ENCODE assay signal across 12 cellular contexts in genomic region chr6:20024316-20024673, GRCh38.
A peak's percentile ranks its signal among the peaks of the same experiment; 100 is the strongest.
DNase-seq lines count a peak whose midpoint lies in the region; ATAC-seq and TF ChIP-seq lines count a peak whose summit lies in the region.
"Had no signal": no experiment of that assay in that cellular context is flagged by ENCODE, and none has a peak within 500 bp of the region (broad histone marks: within the 10 kb centered on the region; RNA-seq: fewer than 3 reads in every experiment).

No MANE protein-coding gene starts in this region.

- peak overlapping the region; percentile 70 for H3K4me3 Mint-ChIP-seq in stimulated activated naive CD8-positive, alpha-beta T cell treated with anti-CD3 and anti-CD28 coated beads, Interleukin-15, Interleukin-2, amounts not matched to agents 100 ng/mL and 50 ng/mL, for 24 hours
- H3K4me3 Mint-ChIP-seq in activated T-helper 1 cell treated with anti-CD3 and anti-CD28 coated beads, Interleukin-12 subunit alpha, Interleukin-12 subunit beta, Interleukin-2, Interleukin-4 antibody, amounts not matched to agents 30 ng/mL and 10 ng/mL and 1 ng/mL, durations not matched to agents 14 hours and 24 hours and 36 hours, result peak overlapping the region; percentile 76
- no peak overlapping the region for H3K4me3 Mint-ChIP-seq in neural progenitor cell

- no peaks in the 10 kb centered on the region for H3K79me2 ChIP-seq in neural progenitor cell (ENCODE audit: low read depth)

- H2AFZ ChIP-seq in neural progenitor cell (replicated peaks), result no peak overlapping the region

- H3F3A ChIP-seq in neural progenitor cell (ENCODE audit: low read depth), result no peaks in the 10 kb centered on the region

- H3K36me3 Mint-ChIP-seq in stimulated activated naive CD8-positive, alpha-beta T cell treated with anti-CD3 and anti-CD28 coated beads, Interleukin-15, Interleukin-2, amounts not matched to agents 100 ng/mL and 50 ng/mL, for 24 hours (ENCODE audit: low read depth), result no peaks in the 10 kb centered on the region
- no peaks in the 10 kb centered on the region for H3K36me3 Mint-ChIP-seq in activated T-helper 1 cell treated with anti-CD3 and anti-CD28 coated beads, Interleukin-12 subunit alpha, Interleukin-12 subunit beta, Interleukin-2, Interleukin-4 antibody, amounts not matched to agents 30 ng/mL and 10 ng/mL and 1 ng/mL, durations not matched to agents 14 hours and 24 hours and 36 hours (ENCODE audit: low read depth)
- no peaks in the 10 kb centered on the region for H3K36me3 Mint-ChIP-seq in neural progenitor cell

- no peak overlapping the region for H3K27ac ChIP-seq in neural progenitor cell
- H3K27ac ChIP-seq: foreskin keratinocyte had no signal

- no peak overlapping the region for H3K9ac ChIP-seq in neural progenitor cell

- H3K4me1 Mint-ChIP-seq in stimulated activated naive CD8-positive, alpha-beta T cell treated with anti-CD3 and anti-CD28 coated beads, Interleukin-15, Interleukin-2, amounts not matched to agents 100 ng/mL and 50 ng/mL, for 24 hours (ENCODE audit: low read depth), result peaks cover 25% of the 10 kb centered on the region
- peaks cover 18% of the 10 kb centered on the region for H3K4me1 Mint-ChIP-seq in activated T-helper 1 cell treated with anti-CD3 and anti-CD28 coated beads, Interleukin-12 subunit alpha, Interleukin-12 subunit beta, Interleukin-2, Interleukin-4 antibody, amounts not matched to agents 30 ng/mL and 10 ng/mL and 1 ng/mL, durations not matched to agents 14 hours and 24 hours and 36 hours (ENCODE audit: low read depth)
- peaks cover 5% of the 10 kb centered on the region for H3K4me1 Mint-ChIP-seq in neural progenitor cell

- H3K9me3 ChIP-seq in neural progenitor cell (ENCODE audit: low read depth), result no peaks in the 10 kb centered on the region

- DNase-seq in stimulated activated naive CD8-positive, alpha-beta T cell treated with anti-CD3 and anti-CD28 coated beads, Interleukin-15, Interleukin-2, amounts not matched to agents 100 U/mL and 50 U/mL, for 24 hours, result no peak
- DNase-seq in activated T-helper 1 cell treated with anti-CD3 and anti-CD28 coated beads, Interleukin-12 subunit alpha, Interleukin-12 subunit beta, Interleukin-2, Interleukin-4 antibody, amounts not matched to agents 30 ng/mL and 10 ng/mL and 1 ng/mL, durations not matched to agents 14 hours and 24 hours and 36 hours (ENCODE audit: low spot score), result no peak
- DNase-seq in H4 (ENCODE audit: low spot score) (no peak), NCI-H1048 (lab: John Stamatoyannopoulos, UW) (no peak), NCI-H187 (lab: John Stamatoyannopoulos, UW) (no peak), neural progenitor cell (ENCODE audit: low spot score) (no peak)
- DNase-seq: aorta, foreskin keratinocyte, NCI-H2107 had no signal

- no peak for ATAC-seq in stimulated activated naive CD8-positive, alpha-beta T cell treated with anti-CD3 and anti-CD28 coated beads, Interleukin-15, Interleukin-2, amounts not matched to agents 100 U/mL and 50 U/mL, for 24 hours
- peak; percentile 8 for ATAC-seq in HG03039 (IDR thresholded peaks at IDR 0.05; ENCODE audit: unreplicated experiment)
- ATAC-seq: foreskin keratinocyte had no signal

- H3K4me1 ChIP-seq in neural progenitor cell, result no peaks in the 10 kb centered on the region
- H3K4me1 ChIP-seq: foreskin keratinocyte had no signal

- intact Hi-C loops in activated T-helper 1 cell treated with anti-CD3 and anti-CD28 coated beads, Interleukin-12 subunit alpha, Interleukin-12 subunit beta, Interleukin-2, Interleukin-4 antibody, amounts not matched to agents 30 ng/mL and 10 ng/mL and 1 ng/mL, durations not matched to agents 14 hours and 24 hours and 36 hours (cut with micrococcal nuclease), result no loop called here

- peaks cover 48% of the 10 kb centered on the region for H3K27me3 Mint-ChIP-seq in stimulated activated naive CD8-positive, alpha-beta T cell treated with anti-CD3 and anti-CD28 coated beads, Interleukin-15, Interleukin-2, amounts not matched to agents 100 ng/mL and 50 ng/mL, for 24 hours
- peaks cover 29% of the 10 kb centered on the region for H3K27me3 Mint-ChIP-seq in activated T-helper 1 cell treated with anti-CD3 and anti-CD28 coated beads, Interleukin-12 subunit alpha, Interleukin-12 subunit beta, Interleukin-2, Interleukin-4 antibody, amounts not matched to agents 30 ng/mL and 10 ng/mL and 1 ng/mL, durations not matched to agents 14 hours and 24 hours and 36 hours (ENCODE audit: insufficient read depth)
- H3K27me3 Mint-ChIP-seq in neural progenitor cell (ENCODE audit: insufficient read depth, low read depth), result peaks cover 3% of the 10 kb centered on the region

- peaks cover 4% of the 10 kb centered on the region for H3K9me3 Mint-ChIP-seq in stimulated activated naive CD8-positive, alpha-beta T cell treated with anti-CD3 and anti-CD28 coated beads, Interleukin-15, Interleukin-2, amounts not matched to agents 100 ng/mL and 50 ng/mL, for 24 hours
- no peaks in the 10 kb centered on the region for H3K9me3 Mint-ChIP-seq in activated T-helper 1 cell treated with anti-CD3 and anti-CD28 coated beads, Interleukin-12 subunit alpha, Interleukin-12 subunit beta, Interleukin-2, Interleukin-4 antibody, amounts not matched to agents 30 ng/mL and 10 ng/mL and 1 ng/mL, durations not matched to agents 14 hours and 24 hours and 36 hours
- no peaks in the 10 kb centered on the region for H3K9me3 Mint-ChIP-seq in neural progenitor cell

- no peak for TF ChIP-seq CTCF in neural progenitor cell (IDR thresholded peaks at IDR 0.05)

- H3K4me2 ChIP-seq in neural progenitor cell, result no peak overlapping the region

- H3K4me3 ChIP-seq in neural progenitor cell, result no peak overlapping the region

- no peak overlapping the region for H3K27ac Mint-ChIP-seq in stimulated activated naive CD8-positive, alpha-beta T cell treated with anti-CD3 and anti-CD28 coated beads, Interleukin-15, Interleukin-2, amounts not matched to agents 100 ng/mL and 50 ng/mL, for 24 hours
- H3K27ac Mint-ChIP-seq in activated T-helper 1 cell treated with anti-CD3 and anti-CD28 coated beads, Interleukin-12 subunit alpha, Interleukin-12 subunit beta, Interleukin-2, Interleukin-4 antibody, amounts not matched to agents 30 ng/mL and 10 ng/mL and 1 ng/mL, durations not matched to agents 14 hours and 24 hours and 36 hours, result no peak overlapping the region
- no peak overlapping the region for H3K27ac Mint-ChIP-seq in neural progenitor cell
- H3K27ac Mint-ChIP-seq: progenitor cell of endocrine pancreas had no signal

- no peaks in the 10 kb centered on the region for H3K27me3 ChIP-seq in neural progenitor cell
- H3K27me3 ChIP-seq: foreskin keratinocyte had no signal

- no peaks in the 10 kb centered on the region for H4K20me1 ChIP-seq in neural progenitor cell (ENCODE audit: low read depth)

- no peaks in the 10 kb centered on the region for H3K36me3 ChIP-seq in neural progenitor cell
